In genomic region chr1:40740039-40740991, GRCh38 we compare ENCODE assay signal across 14 cellular contexts. TPM values are rescaled to one million over a fixed set of nuclear protein-coding genes. Genes with fewer than 3 reads are reported as not detected.
DNase-seq lines count a peak whose midpoint lies in the region; ATAC-seq, FAIRE-seq and TF ChIP-seq lines count a peak whose summit lies in the region.
"Had no signal": no experiment of that assay in that cellular context is flagged by ENCODE, and none has a peak within 500 bp of the region (broad histone marks: within the 10 kb centered on the region; RNA-seq: fewer than 3 reads in every experiment).

No MANE protein-coding gene starts in this region.

- no peaks in the 10 kb centered on the region for H3K27me3 ChIP-seq in foreskin keratinocyte
- H3K27me3 ChIP-seq: pancreas had no signal

- no peak overlapping the region for H3K4me3 ChIP-seq in A549
- no peak overlapping the region for H3K4me3 ChIP-seq in OCI-LY7 (ENCODE audit: low read depth, low read length, poor library complexity, severe bottlenecking)
- H3K4me3 ChIP-seq: pancreas had no signal

- H3K9me2 ChIP-seq in OCI-LY7 (ENCODE audit: insufficient read depth, low read length): no peaks in the 10 kb centered on the region

- H3K9me3 ChIP-seq in A549 (no peaks in the 10 kb centered on the region), OCI-LY7 (ENCODE audit: low read length) (no peaks in the 10 kb centered on the region)
- H3K9me3 ChIP-seq: pancreas had no signal

- POLR2A ChIA-PET in A549 (lab: Yijun Ruan, JAX): no interaction called here
- POLR2A ChIA-PET in OCI-LY7 (lab: Charles Lee): interaction anchor here (0.7 kb wide), 2 partner anchors 11 to 135 kb away, joined by 3 to 4 read pairs; no protein-coding TSS in a partner anchor

- no peak for FAIRE-seq in A549 (lab: Jason Lieb, UNC)
- FAIRE-seq: H1, pancreas had no signal

- DNase-seq in A549 (ENCODE audit: low read depth in 1 of 2, low spot score in 1 of 2) (no peak), OCI-LY7 (ENCODE audit: low spot score) (no peak), fibroblast of gingiva (ENCODE audit: low read depth) (peak; percentile 4), omental fat pad (ENCODE audit: low spot score) (no peak), foreskin keratinocyte (no peak), MV-4-11 (lab: John Stamatoyannopoulos, UW) (no peak), C1 segment of cervical spinal cord (lab: John Stamatoyannopoulos, UW) (no peak)
- DNase-seq: activated CD4-positive, alpha-beta T cell treated with anti-CD3 and anti-CD28 coated beads for 36 hours; anterior cingulate cortex; NCI-H2171; pancreas had no signal

- TF ChIP-seq RAD21 in A549 (conservative IDR thresholded peaks at IDR 0.05 in 1 of 2, IDR thresholded peaks at IDR 0.05 in 1 of 2): no peak

- BruUV-seq in OCI-LY7 (replicated peaks; lab: Mats Ljungman, UMichigan): TSS peak; percentile 23

- intact Hi-C loops in OCI-LY7 (cut with micrococcal nuclease; ENCODE audit: unreplicated experiment): no loop called here

- no peak overlapping the region for H2AFZ ChIP-seq in OCI-LY7 (ENCODE audit: low read length)

- TF ChIP-seq CTCF in A549 (IDR thresholded peaks at IDR 0.05): no peak
- TF ChIP-seq CTCF in OCI-LY7 (conservative IDR thresholded peaks at IDR 0.05; ENCODE audit: low read length): no peak
- TF ChIP-seq CTCF in omental fat pad (IDR thresholded peaks at IDR 0.05): no peak
- no peak for TF ChIP-seq CTCF in foreskin keratinocyte (conservative IDR thresholded peaks at IDR 0.05)

- no peak for TF ChIP-seq POLR2A in A549 (IDR thresholded peaks at IDR 0.05; ENCODE audit: low read length)

- H3K4me1 ChIP-seq in A549: peaks cover 24% of the 10 kb centered on the region
- peaks cover 13% of the 10 kb centered on the region for H3K4me1 ChIP-seq in OCI-LY7 (ENCODE audit: insufficient read depth, low read length, poor library complexity, severe bottlenecking)
- H3K4me1 ChIP-seq in foreskin keratinocyte: peaks cover 10% of the 10 kb centered on the region

- H3K79me2 ChIP-seq in OCI-LY7 (ENCODE audit: insufficient read depth, low read depth, low read length): peaks cover 14% of the 10 kb centered on the region

- H4K20me1 ChIP-seq in OCI-LY7 (ENCODE audit: insufficient read depth, low read length): 0 out of 2 replicates have a peak, but pooled peaks cover 6% of the 10 kb centered on the region

- no peak for ATAC-seq in A549
- peak; percentile 52 for ATAC-seq in omental fat pad (ENCODE audit: low FRiP score)
- no peak for ATAC-seq in foreskin keratinocyte
- no peak for ATAC-seq in HG03095 (IDR thresholded peaks at IDR 0.05; ENCODE audit: unreplicated experiment)
- ATAC-seq: pancreas had no signal

- TF ChIP-seq EP300 in A549 (IDR thresholded peaks at IDR 0.05): no peak

- H3K4me2 ChIP-seq in A549 (peak overlapping the region; percentile 23; the same call in 1 of the 3 replicates), OCI-LY7 (ENCODE audit: low read length) (no peak overlapping the region)

- CTCF ChIA-PET in A549 (lab: Yijun Ruan, JAX) (interaction anchor here (1.4 kb wide), 1 partner anchor 33 kb away, joined by 3 read pairs; no protein-coding TSS in a partner anchor), OCI-LY7 (lab: Charles Lee; ENCODE audit: unreplicated experiment) (no interaction called here)

- 73% methylated on average over 6 of the region's 6 CpGs for WGBS in A549 (ENCODE audit: missing lambda C conversion rate)

- no peak overlapping the region for H3K27ac ChIP-seq in A549
- H3K27ac ChIP-seq in OCI-LY7 (ENCODE audit: low read depth, low read length, poor library complexity, severe bottlenecking): no peak overlapping the region
- H3K27ac ChIP-seq in foreskin keratinocyte: no peak overlapping the region
- H3K27ac ChIP-seq: pancreas had no signal

- H3K36me3 ChIP-seq in OCI-LY7 (ENCODE audit: insufficient read depth, low read length): peaks cover 80% of the 10 kb centered on the region

TF ChIP-seq in A549, 52 proteins besides CTCF, POLR2A, EP300 and RAD21:
- TF ChIP-seq JUN (IDR thresholded peaks at IDR 0.05): no peak
- no peak for TF ChIP-seq FOSL2 (IDR thresholded peaks at IDR 0.05)
- TF ChIP-seq FOSL2 (CRISPR knock-in tag; IDR thresholded peaks at IDR 0.05): no peak
- no peak for TF ChIP-seq NR3C1 (IDR thresholded peaks at IDR 0.05)
- TF ChIP-seq CBX2 (IDR thresholded peaks at IDR 0.05; ENCODE audit: borderline replicate concordance, low read depth): no peak
- no peak for TF ChIP-seq RARB (CRISPR knock-in tag; IDR thresholded peaks at IDR 0.05)
- TF ChIP-seq JUNB (IDR thresholded peaks at IDR 0.05): no peak
- TF ChIP-seq BCL3 (IDR thresholded peaks at IDR 0.05): no peak
- no peak for TF ChIP-seq RCOR1 (IDR thresholded peaks at IDR 0.05; ENCODE audit: low read depth, low read length)
- no peak for TF ChIP-seq KDM1A (IDR thresholded peaks at IDR 0.05; ENCODE audit: low read depth)
- no peak for TF ChIP-seq HOXA7 (CRISPR knock-in tag; IDR thresholded peaks at IDR 0.05)
- no peak for TF ChIP-seq ATOH8 (CRISPR knock-in tag; IDR thresholded peaks at IDR 0.05; ENCODE audit: low read depth)

RNA-seq across cellular contexts. Expression of gene KCNQ4, which starts 43.3 kb away (rescaled TPM):
- polyA plus RNA-seq in A549 (2011; rRNA removed) (0.08 and 0.09 TPM in 2 replicates), A549 (2017; fragmentation: RNase III; extraction: RNeasy Plus Mini Kit Qiagen cat#74134 plus additional on column Dnase treatment) (0.17 to 0.24 TPM (median 0.22 TPM) in 3 replicates), foreskin keratinocyte (0.03 TPM in 2 replicates)
- 0.17 and 0.30 TPM in 2 replicates for polyA plus RNA-seq in A549 (2012; cell fraction: cytosol; rRNA removed)
- 0.95 and 1.7 TPM in 2 replicates for polyA plus RNA-seq in A549 (2012; cell fraction: nucleus; rRNA removed)
- 0.17 and 0.24 TPM in 2 replicates for polyA minus RNA-seq in A549 (2011; rRNA and poly(A)+ RNA removed)
- total RNA-seq in OCI-LY7 (2014; rRNA removed; shearing (Covaris generic)): 0.16 and 0.33 TPM in 2 replicates
- total RNA-seq in OCI-LY7 (2022) (0.37 and 0.49 TPM in 2 replicates), omental fat pad (1 to 10 TPM in 1 of 4 donors, under 1 TPM in 3; 0.28 to 1.6 (median 0.83) TPM), foreskin keratinocyte (not detected in 2 replicates)
- total RNA-seq: lung microvascular endothelial cell had no signal

RNA-seq across cellular contexts. Expression of gene NFYC, which starts 48.8 kb away (rescaled TPM):
- 37.8 and 43.4 TPM in 2 replicates for polyA plus RNA-seq in A549 (2011; rRNA removed)
- polyA plus RNA-seq in A549 (2012; cell fraction: cytosol; rRNA removed): 72.7 and 88.4 TPM in 2 replicates
- polyA plus RNA-seq in A549 (2012; cell fraction: nucleus; rRNA removed): 74.1 and 115 TPM in 2 replicates
- 35.0 to 35.2 TPM (median 35.1 TPM) in 3 replicates for polyA plus RNA-seq in A549 (2017; fragmentation: RNase III; extraction: RNeasy Plus Mini Kit Qiagen cat#74134 plus additional on column Dnase treatment)
- polyA minus RNA-seq in A549 (2011; rRNA and poly(A)+ RNA removed): 70.6 and 97.8 TPM in 2 replicates
- total RNA-seq in OCI-LY7 (2014; rRNA removed; shearing (Covaris generic)): 29.3 and 39.1 TPM in 2 replicates
- 71.0 and 77.1 TPM in 2 replicates for total RNA-seq in OCI-LY7 (2022)
- total RNA-seq in omental fat pad: 10 to 100 TPM; 29.8 to 44.6 (median 32.4) TPM
- total RNA-seq in foreskin keratinocyte: 26.2 and 29.3 TPM in 2 replicates
- 31.2 and 33.2 TPM in 2 replicates for polyA plus RNA-seq in foreskin keratinocyte
